ENCODE assay signal across 8 cellular contexts in genomic region chr7:97872025-97872669, GRCh38. TPM values are rescaled to one million over a fixed set of nuclear protein-coding genes. Genes with fewer than 3 reads are reported as not detected.
DNase-seq lines count a peak whose midpoint lies in the region; ATAC-seq and TF ChIP-seq lines count a peak whose summit lies in the region.

ASNS (minus strand) TSS chr7:97872408; CDS start chr7:97869156, 3,252 bp downstream.

- no peaks in the 10 kb centered on the region for H3K9me3 ChIP-seq in duodenal mucosa (ENCODE audit: control insufficient read depth in 1 of 2, low read length in 2 of 2)

- peaks cover 0 to 3% (median 0%) of the 10 kb centered on the region in 7 donors for H3K9me3 Mint-ChIP-seq in CD14-positive monocyte
- H3K9me3 Mint-ChIP-seq in activated CD4-positive, alpha-beta memory T cell treated with anti-CD3 and anti-CD28 coated beads, Interleukin-2, amount 10 ng/mL, durations not matched to agents 7 days and 5 days: no peaks in the 10 kb centered on the region

- H3K4me3 ChIP-seq in duodenal mucosa (ENCODE audit: low read depth in 1 of 2, low read length in 2 of 2): peak within 1 kb of the TSS; percentile 82 to 84
- H3K4me3 ChIP-seq in lower leg skin (ENCODE audit: low read depth, poor library complexity, severe bottlenecking): peak within 1 kb of the TSS; percentile 70

- POLR2A ChIA-PET in activated CD4-positive, alpha-beta memory T cell treated with anti-CD3 and anti-CD28 coated beads, Interleukin-2, amount 10 ng/mL, durations not matched to agents 7 days and 5 days (lab: Charles Lee): interaction anchor here (0.8 to 1.6 kb wide), 9 partner anchors 14 to 755 kb away, joined by 3 to 6 read pairs (median 3); no protein-coding TSS in a partner anchor

- peaks cover 12% of the 10 kb centered on the region for H3K4me1 Mint-ChIP-seq in CD14-positive monocyte
- peaks cover 22% of the 10 kb centered on the region for H3K4me1 Mint-ChIP-seq in activated CD4-positive, alpha-beta memory T cell treated with anti-CD3 and anti-CD28 coated beads, Interleukin-2, amount 10 ng/mL, durations not matched to agents 7 days and 5 days

- H3K27ac ChIP-seq in duodenal mucosa (ENCODE audit: low read depth, low read length): no peak within 1 kb of the TSS

- peak within 1 kb of the TSS in 3 of 7 donors; percentile 26 to 50 (median 41) for H3K27ac Mint-ChIP-seq in CD14-positive monocyte
- H3K27ac Mint-ChIP-seq in activated CD4-positive, alpha-beta memory T cell treated with anti-CD3 and anti-CD28 coated beads, Interleukin-2, amount 10 ng/mL, durations not matched to agents 7 days and 5 days: peak within 1 kb of the TSS; percentile 81

- H3K4me1 ChIP-seq in duodenal mucosa (ENCODE audit: control insufficient read depth in 1 of 2, insufficient read depth in 2 of 2, low read length in 2 of 2): peaks cover 4 to 6% of the 10 kb centered on the region in 2 donors

- 0% methylated on average over 14 to 16 of the region's 58 CpGs for WGBS in lower leg skin, 2 donors

- CTCF ChIA-PET in activated CD4-positive, alpha-beta memory T cell treated with anti-CD3 and anti-CD28 coated beads, Interleukin-2, amount 10 ng/mL, durations not matched to agents 7 days and 5 days (lab: Charles Lee): interaction anchor here (0.5 to 1.9 kb wide), 9 partner anchors 13 to 755 kb away, joined by 3 to 6 read pairs (median 3); partner anchors contain the start of gene SDHAF3

- H3K4me3 Mint-ChIP-seq in CD14-positive monocyte: peak within 1 kb of the TSS; percentile 81 to 87
- peak within 1 kb of the TSS; percentile 82 for H3K4me3 Mint-ChIP-seq in activated CD4-positive, alpha-beta memory T cell treated with anti-CD3 and anti-CD28 coated beads, Interleukin-2, amount 10 ng/mL, durations not matched to agents 7 days and 5 days

- H3K36me3 Mint-ChIP-seq in CD14-positive monocyte: no peaks in the 10 kb centered on the region
- H3K36me3 Mint-ChIP-seq in activated CD4-positive, alpha-beta memory T cell treated with anti-CD3 and anti-CD28 coated beads, Interleukin-2, amount 10 ng/mL, durations not matched to agents 7 days and 5 days (ENCODE audit: low read depth): peaks cover 18% of the 10 kb centered on the region

- intact Hi-C loops in CD14-positive monocyte (cut with micrococcal nuclease) (no loop called here), lower leg skin (cut with DNase I; ENCODE audit: low total_unique reads) (loop anchor here (5.0 kb wide), 1 partner anchor 100 kb away; no protein-coding TSS in a partner anchor)

- TF ChIP-seq CTCF in CD14-positive monocyte (IDR thresholded peaks at IDR 0.05) (no peak), lower leg skin (IDR thresholded peaks at IDR 0.05) (no peak)

- no peaks in the 10 kb centered on the region for H3K27me3 ChIP-seq in duodenal mucosa (ENCODE audit: control insufficient read depth in 1 of 2, insufficient read depth in 2 of 2, low read length in 2 of 2)

- DNase-seq in CD14-positive monocyte (ENCODE audit: low spot score) (peak; percentile 70), NCI-H82 (lab: John Stamatoyannopoulos, UW) (peak; percentile 97), lower leg skin (ENCODE audit: low spot score in 2 of 2) (peak; percentile 83 to 97)
- DNase-seq in activated CD4-positive, alpha-beta memory T cell treated with anti-CD3 and anti-CD28 coated beads, Interleukin-2, amount 10 ng/mL, durations not matched to agents 7 days and 5 days: peak; percentile 92
- DNase-seq in stimulated activated CD4-positive, alpha-beta T cell treated with anti-CD3 and anti-CD28 coated beads, Interleukin-4, amount 100 ng/mL, for 4 hours: peak; percentile 90

- ATAC-seq in GM19397 (IDR thresholded peaks at IDR 0.05; ENCODE audit: unreplicated experiment) (peak; percentile 100), HG03565 (IDR thresholded peaks at IDR 0.05; ENCODE audit: unreplicated experiment) (peak; percentile 98)

- H3K9ac ChIP-seq in duodenal mucosa (ENCODE audit: low read depth in 1 of 2, low read length in 2 of 2): peak within 1 kb of the TSS; percentile 48 to 59

- no peak for TF ChIP-seq POLR2A in lower leg skin (IDR thresholded peaks at IDR 0.05)

- peaks cover 0 to 4% of the 10 kb centered on the region in 2 donors for H3K36me3 ChIP-seq in duodenal mucosa (ENCODE audit: control insufficient read depth in 1 of 2, insufficient read depth in 2 of 2, low read length in 2 of 2)

- peaks cover 12 to 17% (median 17%) of the 10 kb centered on the region in 3 donors for H3K27me3 Mint-ChIP-seq in CD14-positive monocyte (ENCODE audit: low read depth in 3 of 3)
- no peaks in the 10 kb centered on the region for H3K27me3 Mint-ChIP-seq in activated CD4-positive, alpha-beta memory T cell treated with anti-CD3 and anti-CD28 coated beads, Interleukin-2, amount 10 ng/mL, durations not matched to agents 7 days and 5 days

RNA-seq across cellular contexts. Expression of gene ASNS, which starts in this region (rescaled TPM):
- polyA plus RNA-seq in CD14-positive monocyte: 1 to 10 TPM in 1 of 2 donors, under 1 TPM in 1; 0.99 to 2.4 TPM
- total RNA-seq in activated CD4-positive, alpha-beta memory T cell treated with anti-CD3 and anti-CD28 coated beads, Interleukin-2, amount 10 ng/mL, durations not matched to agents 7 days and 5 days: 10 to 100 TPM; 86.7 to 95.5 TPM
- 10 to 100 TPM in 2 of 4 donors, 1 to 10 TPM in 2; 5.9 to 13.0 (median 8.3) TPM for total RNA-seq in lower leg skin

Comparison
In these comparisons a context has a peak if more than half of its experiments do, and no peak if none do; other contexts are left out.
1. RNA of gene ASNS (total RNA-seq): 86.7 to 95.5 TPM in activated CD4-positive, alpha-beta memory T cell treated with anti-CD3 and anti-CD28 coated beads, Interleukin-2, amount 10 ng/mL, durations not matched to agents 7 days and 5 days; 5.9 to 13.0 TPM in lower leg skin; every median in the first group is over 4 times any median in the second.
2. Peak in every context shown above with its lines, with median percentiles within 50 percentile points of each other: DNase-seq.